Comparison of ENCODE assay signal across 14 cellular contexts in genomic region chr12:34403706-34404376, GRCh38.
DNase-seq lines count a peak whose midpoint lies in the region; ATAC-seq, FAIRE-seq and TF ChIP-seq lines count a peak whose summit lies in the region.
"Had no signal": no experiment of that assay in that cellular context is flagged by ENCODE, and none has a peak within 500 bp of the region (broad histone marks: within the 10 kb centered on the region; RNA-seq: fewer than 3 reads in every experiment).

No MANE protein-coding gene starts in this region.

- no peaks in the 10 kb centered on the region for H3K4me1 Mint-ChIP-seq in natural killer cell treated with Interleukin-12 subunit alpha and Interleukin-12 subunit beta and Interleukin-15 and Interleukin-18, amount 100 ng/mL, for 72 hours (ENCODE audit: low read depth in 2 of 2)
- H3K4me1 Mint-ChIP-seq: stimulated activated memory B cell treated with anti-CD40 and anti-IgM and Interleukin-4, amounts not matched to agents 10 μg/mL and 1 μg/mL and 100 μg/mL, for 72 hours had no signal

- TF ChIP-seq POLR2A in right lobe of liver (IDR thresholded peaks at IDR 0.05), result no peak
- no peak for TF ChIP-seq POLR2A in HepG2 (IDR thresholded peaks at IDR 0.05; ENCODE audit: insufficient read depth in 1 of 2, low read depth in 2 of 2, low read length in 2 of 2)

- in situ Hi-C loops in HepG2 (cut with HindIII; ENCODE audit: extremely low pct_ligation_motif_present, low pct_unique_long_range_greater_than_20kb) (loop anchor here (25.0 kb wide), 1 partner anchor 183 kb away; no protein-coding TSS in a partner anchor), ACHN (cut with HindIII; ENCODE audit: low pct_ligation_motif_present, low pct_unique_long_range_greater_than_20kb, low sequenced_read_pairs) (no loop called here)

- H4K20me1 ChIP-seq in HepG2 (ENCODE audit: insufficient read depth, low read length), result no peaks in the 10 kb centered on the region

- peak; percentile 5 to 30 (median 24) for DNase-seq in right lobe of liver
- no peak for DNase-seq in HepG2 (ENCODE audit: low spot score)
- DNase-seq in dorsolateral prefrontal cortex, result peak in 8 of 10 donors; percentile 1 to 31 (median 20)
- DNase-seq in natural killer cell treated with Interleukin-12 subunit alpha and Interleukin-12 subunit beta and Interleukin-15 and Interleukin-18, amount 100 ng/mL, for 72 hours (ENCODE audit: low spot score), result peak; percentile 48
- DNase-seq in aorta, result peak; percentile 20 to 51
- DNase-seq in ACHN, result no peak
- no peak for DNase-seq in NCI-H1048 (lab: John Stamatoyannopoulos, UW)
- no peak for DNase-seq in NCI-H1417 treated with DMSO at 0.1 percent for 48 hours (lab: John Stamatoyannopoulos, UW)
- DNase-seq: brain microvascular endothelial cell, HFFc6, NCI-H1105 treated with DMSO at 0.1 percent for 48 hours, NCI-H526 treated with DMSO at 0.1 percent for 48 hours had no signal

- H3K36me3 ChIP-seq in right lobe of liver (no peaks in the 10 kb centered on the region), HepG2 (replicated peaks in 1 of 2; ENCODE audit: control insufficient read depth in 1 of 2, insufficient read depth in 2 of 2, low read length in 2 of 2) (no peaks in the 10 kb centered on the region), aorta (ENCODE audit: control insufficient read depth in 1 of 2, insufficient read depth in 2 of 2, low read length in 1 of 2) (no peaks in the 10 kb centered on the region)
- H3K36me3 ChIP-seq: brain microvascular endothelial cell had no signal

- no peak for FAIRE-seq in HepG2 (lab: Jason Lieb, UNC)
- FAIRE-seq: GM18507 had no signal

- H3K4me3 ChIP-seq in right lobe of liver (no peak overlapping the region), HepG2 (replicated peaks in 1 of 3; ENCODE audit: insufficient read depth in 1 of 3, low read depth in 2 of 3, low read length in 3 of 3) (no peak overlapping the region), dorsolateral prefrontal cortex (no peak overlapping the region), aorta (ENCODE audit: low read length in 2 of 2) (no peak overlapping the region)

- peaks cover 23% of the 10 kb centered on the region for H3K36me3 Mint-ChIP-seq in natural killer cell treated with Interleukin-12 subunit alpha and Interleukin-12 subunit beta and Interleukin-15 and Interleukin-18, amount 100 ng/mL, for 72 hours
- H3K36me3 Mint-ChIP-seq: stimulated activated memory B cell treated with anti-CD40 and anti-IgM and Interleukin-4, amounts not matched to agents 10 μg/mL and 1 μg/mL and 100 μg/mL, for 72 hours had no signal

- H3K9me3 ChIP-seq in right lobe of liver, result peaks cover 0 to 17% (median 0%) of the 10 kb centered on the region in 4 donors
- H3K9me3 ChIP-seq in HepG2 (ENCODE audit: low read length), result peaks cover 66% of the 10 kb centered on the region
- peaks cover 11% of the 10 kb centered on the region for H3K9me3 ChIP-seq in aorta (ENCODE audit: control insufficient read depth, low read length)

- H3K9ac ChIP-seq in HepG2 (ENCODE audit: insufficient read depth, low read depth, low read length), result no peak overlapping the region

- H3K27ac ChIP-seq in right lobe of liver, result no peak overlapping the region
- no peak overlapping the region for H3K27ac ChIP-seq in HepG2 (ENCODE audit: extremely low read length, insufficient read depth, low read length)
- H3K27ac ChIP-seq in dorsolateral prefrontal cortex, result no peak overlapping the region
- H3K27ac ChIP-seq in aorta (ENCODE audit: low read depth in 1 of 2, low read length in 2 of 2), result no peak overlapping the region
- H3K27ac ChIP-seq: brain microvascular endothelial cell had no signal

- TF ChIP-seq CTCF in right lobe of liver (IDR thresholded peaks at IDR 0.05), result no peak
- TF ChIP-seq CTCF in HepG2 (CRISPR knock-in tag; IDR thresholded peaks at IDR 0.05), result no peak
- no peak for TF ChIP-seq CTCF in dorsolateral prefrontal cortex (IDR thresholded peaks at IDR 0.05 in 54 of 56, conservative IDR thresholded peaks at IDR 0.05 in 2 of 56; ENCODE audit: low read depth in 1 of 56, partially characterized antibody in 56 of 56)

- POLR2A ChIA-PET in HepG2 (lab: Yijun Ruan, JAX), result no interaction called here

- H3K4me3 Mint-ChIP-seq in natural killer cell treated with Interleukin-12 subunit alpha and Interleukin-12 subunit beta and Interleukin-15 and Interleukin-18, amount 100 ng/mL, for 72 hours, result no peak overlapping the region
- H3K4me3 Mint-ChIP-seq: HFFc6; stimulated activated memory B cell treated with anti-CD40 and anti-IgM and Interleukin-4, amounts not matched to agents 10 μg/mL and 1 μg/mL and 100 μg/mL, for 72 hours had no signal

- H3K27ac Mint-ChIP-seq in natural killer cell treated with Interleukin-12 subunit alpha and Interleukin-12 subunit beta and Interleukin-15 and Interleukin-18, amount 100 ng/mL, for 72 hours, result no peak overlapping the region
- H3K27ac Mint-ChIP-seq: HFFc6; stimulated activated memory B cell treated with anti-CD40 and anti-IgM and Interleukin-4, amounts not matched to agents 10 μg/mL and 1 μg/mL and 100 μg/mL, for 72 hours had no signal

- no peaks in the 10 kb centered on the region for H3K79me2 ChIP-seq in HepG2 (ENCODE audit: insufficient read depth, low read length)

- CTCF ChIA-PET in HepG2 (lab: Yijun Ruan, JAX; ENCODE audit: low intra/inter-chr PET ratio, low total read pairs), result no interaction called here

- no peaks in the 10 kb centered on the region for H3K4me1 ChIP-seq in right lobe of liver
- H3K4me1 ChIP-seq in HepG2 (ENCODE audit: insufficient read depth, low read length), result no peaks in the 10 kb centered on the region
- no peaks in the 10 kb centered on the region for H3K4me1 ChIP-seq in aorta (ENCODE audit: control insufficient read depth in 1 of 2, insufficient read depth in 2 of 2, low read length in 2 of 2)

- no TSS peak for BruUV-seq in HepG2 (replicated peaks; lab: Mats Ljungman, UMichigan)

- no peak overlapping the region for H3K4me2 ChIP-seq in HepG2 (ENCODE audit: low read depth, low read length)

- ATAC-seq in right lobe of liver (no peak), HepG2 (no peak), aorta (ENCODE audit: low FRiP score) (no peak)
- ATAC-seq in natural killer cell treated with Interleukin-12 subunit alpha and Interleukin-12 subunit beta and Interleukin-15 and Interleukin-18, amount 100 ng/mL, for 72 hours, result no peak
- ATAC-seq: stimulated activated memory B cell treated with anti-CD40 and anti-IgM and Interleukin-4, amounts not matched to agents 10 μg/mL and 1 μg/mL and 100 μg/mL, for 72 hours had no signal

- H3K9me3 Mint-ChIP-seq in natural killer cell treated with Interleukin-12 subunit alpha and Interleukin-12 subunit beta and Interleukin-15 and Interleukin-18, amount 100 ng/mL, for 72 hours, result peaks cover 8% of the 10 kb centered on the region

- 42% methylated on average over 15 of the region's 19 CpGs for WGBS in right lobe of liver (ENCODE audit: insufficient coverage, low coverage, low lambda C conversion rate, missing lambda C conversion rate)
- 20% methylated on average over 8 of the region's 19 CpGs for WGBS in HepG2 (ENCODE audit: low lambda C conversion rate)
- whole genome bisulfite sequencing in aorta, 2 donors, result 52 to 56% methylated on average over 19 of the region's 19 CpGs

- TF ChIP-seq RAD21 in HepG2 (CRISPR knock-in tag; IDR thresholded peaks at IDR 0.05), result no peak

- no peaks in the 10 kb centered on the region for H3K27me3 ChIP-seq in right lobe of liver
- H3K27me3 ChIP-seq in HepG2 (ENCODE audit: control insufficient read depth in 1 of 2, insufficient read depth in 2 of 2, low read length in 2 of 2), result no peaks in the 10 kb centered on the region; a peak in 1 of 5 replicates
- H3K27me3 ChIP-seq in dorsolateral prefrontal cortex, result peaks cover 0 to 18% (median 0%) of the 10 kb centered on the region in 45 donors
- H3K27me3 ChIP-seq in aorta (ENCODE audit: control insufficient read depth in 1 of 2, insufficient read depth in 2 of 2, low read length in 1 of 2), result no peaks in the 10 kb centered on the region
- H3K27me3 ChIP-seq: brain microvascular endothelial cell had no signal

- no peak overlapping the region for H2AFZ ChIP-seq in HepG2 (ENCODE audit: low read length)

- no peaks in the 10 kb centered on the region for H3K27me3 Mint-ChIP-seq in natural killer cell treated with Interleukin-12 subunit alpha and Interleukin-12 subunit beta and Interleukin-15 and Interleukin-18, amount 100 ng/mL, for 72 hours
- H3K27me3 Mint-ChIP-seq: stimulated activated memory B cell treated with anti-CD40 and anti-IgM and Interleukin-4, amounts not matched to agents 10 μg/mL and 1 μg/mL and 100 μg/mL, for 72 hours had no signal

- TF ChIP-seq EP300 in HepG2 (IDR thresholded peaks at IDR 0.05; ENCODE audit: low read depth in 2 of 2, low read length in 2 of 2) (no peak), HepG2 (CRISPR knock-in tag; IDR thresholded peaks at IDR 0.05; ENCODE audit: borderline replicate concordance) (no peak)

- intact Hi-C loops in right lobe of liver (cut with DNase I), result no loop called here
- intact Hi-C loops in HepG2 (cut with micrococcal nuclease; ENCODE audit: unreplicated experiment), result no loop called here
- intact Hi-C loops in dorsolateral prefrontal cortex (cut with DNase I), result no loop called here
- intact Hi-C loops in aorta (cut with DNase I), result no loop called here

TF ChIP-seq in HepG2, 621 proteins besides CTCF, POLR2A, EP300 and RAD21 (continues in another document):
- TF ChIP-seq ZNF556 (CRISPR knock-in tag; IDR thresholded peaks at IDR 0.05; ENCODE audit: borderline replicate concordance) (no peak), CHD4 (IDR thresholded peaks at IDR 0.05; ENCODE audit: borderline replicate concordance, low read length) (no peak), POLR2AphosphoS5 (IDR thresholded peaks at IDR 0.05; ENCODE audit: low read depth, low read length) (no peak), PAF1 (CRISPR knock-in tag; IDR thresholded peaks at IDR 0.05) (no peak), ZBTB7B (CRISPR knock-in tag; IDR thresholded peaks at IDR 0.05) (no peak), ZNF383 (CRISPR knock-in tag; IDR thresholded peaks at IDR 0.05; ENCODE audit: borderline replicate concordance) (no peak), MNT (IDR thresholded peaks at IDR 0.05) (no peak), MYC (CRISPR knock-in tag; IDR thresholded peaks at IDR 0.05; ENCODE audit: borderline replicate concordance) (no peak), MTA3 (CRISPR knock-in tag; IDR thresholded peaks at IDR 0.05) (no peak)

Comparison
In these comparisons a context has a peak if more than half of its experiments do, and no peak if none do; other contexts are left out.
1. DNase-seq: peak in right lobe of liver (3 of 3), dorsolateral prefrontal cortex (8 of 10), natural killer cell treated with Interleukin-12 subunit alpha and Interleukin-12 subunit beta and Interleukin-15 and Interleukin-18, amount 100 ng/mL, for 72 hours (single experiment) and aorta (2 of 2); none in HepG2 (single experiment), ACHN (single experiment), NCI-H1048 (single experiment) and NCI-H1417 treated with DMSO at 0.1 percent for 48 hours (single experiment).